8 cellular contexts compared by ENCODE assay signal in the genomic region with DNA sequence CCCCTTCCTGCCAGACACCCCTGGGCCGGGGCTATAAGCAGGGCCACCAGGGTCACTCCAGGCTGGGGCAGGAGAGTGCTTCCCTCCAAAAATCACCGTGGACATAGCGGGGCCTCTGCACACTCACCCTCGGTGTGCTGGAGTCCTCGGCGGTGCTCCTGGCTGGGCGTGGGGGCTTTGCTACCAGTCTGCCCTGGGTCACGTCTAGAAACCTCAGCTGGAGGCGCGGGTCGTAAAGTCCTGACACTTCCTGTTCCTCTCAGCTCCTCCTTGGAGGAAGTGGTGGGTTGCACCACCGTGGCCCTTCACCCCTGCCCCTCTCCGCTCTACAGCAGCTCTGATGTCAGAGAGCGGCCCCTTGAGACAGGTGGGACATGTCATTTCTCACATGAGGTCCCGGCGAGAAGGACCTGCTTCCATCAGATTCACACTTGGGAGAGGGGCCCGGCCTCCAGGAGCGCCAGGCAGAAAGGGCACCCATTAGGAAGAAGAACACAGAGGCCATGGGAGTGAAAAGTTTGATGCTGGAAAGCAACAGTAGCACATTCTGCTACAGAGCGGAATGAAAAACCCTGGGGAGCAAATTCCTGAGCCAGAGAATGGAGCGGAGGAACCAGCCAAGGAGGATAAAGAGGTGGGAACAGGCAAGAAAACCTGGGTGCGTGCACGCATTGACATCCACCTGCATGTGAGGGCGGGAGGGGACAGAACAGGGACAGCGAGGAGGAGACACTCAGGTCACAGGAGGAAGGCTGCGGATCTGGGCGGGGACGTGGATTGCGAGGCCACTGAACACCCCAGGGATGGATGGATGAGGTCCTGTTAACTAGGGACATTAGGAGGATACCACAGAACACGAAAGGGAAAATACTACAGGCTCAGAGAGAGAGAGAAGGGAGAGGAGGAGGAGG. TPM values are rescaled to one million over a fixed set of nuclear protein-coding genes. Genes with fewer than 3 reads are reported as not detected.
DNase-seq lines count a peak whose midpoint lies in the region; ATAC-seq and TF ChIP-seq lines count a peak whose summit lies in the region.

ITGB2 (minus strand) TSS at position 206 of the 911 bp plus-strand sequence. CDS start 10,117 bp downstream, outside the sequence.

- H2AFZ ChIP-seq in mammary epithelial cell (ENCODE audit: low read depth, low read length) = no peak within 1 kb of the TSS
- peak within 1 kb of the TSS; percentile 67; the same call in 1 of the 2 replicates for H2AFZ ChIP-seq in OCI-LY3 (ENCODE audit: low read depth, low read length)

- H3K4me1 Mint-ChIP-seq in MCF 10A (ENCODE audit: insufficient read depth, unreplicated experiment) = peaks cover 31% of the 10 kb centered on the region
- peaks cover 83% of the 10 kb centered on the region for H3K4me1 Mint-ChIP-seq in activated naive CD8-positive, alpha-beta T cell treated with anti-CD3 and anti-CD28 coated beads, Interleukin-2, amount 50 U/mL, for 24 hours

- H3K27ac ChIP-seq in mammary epithelial cell (ENCODE audit: insufficient read depth, low read depth, low read length) = no peak within 1 kb of the TSS
- no peak within 1 kb of the TSS for H3K27ac ChIP-seq in OCI-LY3 (ENCODE audit: low read length)
- H3K27ac ChIP-seq in muscle layer of duodenum (ENCODE audit: low read length) = no peak within 1 kb of the TSS

- peaks cover 25% of the 10 kb centered on the region for H3K4me1 ChIP-seq in mammary epithelial cell (ENCODE audit: insufficient read depth, low read length)
- 0 out of 2 replicates have a peak, but pooled peaks cover 2% of the 10 kb centered on the region for H3K4me1 ChIP-seq in OCI-LY3 (ENCODE audit: low read length)
- no peaks in the 10 kb centered on the region for H3K4me1 ChIP-seq in muscle layer of duodenum (ENCODE audit: control insufficient read depth in 1 of 2, insufficient read depth in 2 of 2, low read length in 2 of 2)

- 92% methylated on average over 27 of the region's 29 CpGs for WGBS in mammary epithelial cell (ENCODE audit: low coverage, missing lambda C conversion rate)

- H3K27me3 ChIP-seq in mammary epithelial cell (ENCODE audit: insufficient read depth, low read length) (no peaks in the 10 kb centered on the region), OCI-LY3 (ENCODE audit: low read depth, low read length) (peaks cover 4% of the 10 kb centered on the region; the same call in 1 of the 2 replicates), muscle layer of duodenum (ENCODE audit: low read depth, low read length) (no peaks in the 10 kb centered on the region)

- dilution Hi-C loops in mammary epithelial cell (cut with HindIII; ENCODE audit: low sequenced_read_pairs) = no loop called here

- H4K20me1 ChIP-seq in mammary epithelial cell (ENCODE audit: insufficient read depth, low read length) = no peaks in the 10 kb centered on the region
- H4K20me1 ChIP-seq in OCI-LY3 (ENCODE audit: insufficient read depth, low read length) = no peaks in the 10 kb centered on the region

- intact Hi-C loops in MCF 10A (cut with micrococcal nuclease) (no loop called here), mammary epithelial cell (cut with micrococcal nuclease) (no loop called here)

- H3K79me2 ChIP-seq in mammary epithelial cell (ENCODE audit: insufficient read depth, low read length) (no peaks in the 10 kb centered on the region), OCI-LY3 (ENCODE audit: low read length) (peaks cover 6% of the 10 kb centered on the region; the same call in 1 of the 2 replicates)

- H3K27me3 Mint-ChIP-seq in MCF 10A (ENCODE audit: insufficient read depth, unreplicated experiment) = no peaks in the 10 kb centered on the region
- H3K27me3 Mint-ChIP-seq in activated naive CD8-positive, alpha-beta T cell treated with anti-CD3 and anti-CD28 coated beads, Interleukin-2, amount 50 U/mL, for 24 hours = no peaks in the 10 kb centered on the region

- no peak for DNase-seq in MCF 10A (ENCODE audit: unreplicated experiment)
- DNase-seq in mammary epithelial cell = no peak
- DNase-seq in activated naive CD8-positive, alpha-beta T cell treated with anti-CD3 and anti-CD28 coated beads, Interleukin-2, amount 50 U/mL, for 24 hours = peak; percentile 78
- DNase-seq in ureter (ENCODE audit: low spot score) = no peak
- DNase-seq in NCI-H2107 (lab: John Stamatoyannopoulos, UW) = no peak

- H3K36me3 ChIP-seq in mammary epithelial cell (ENCODE audit: insufficient read depth, low read length) (no peaks in the 10 kb centered on the region), OCI-LY3 (replicated peaks; ENCODE audit: low read depth, low read length) (no peaks in the 10 kb centered on the region), muscle layer of duodenum (ENCODE audit: control insufficient read depth in 1 of 2, insufficient read depth in 2 of 2, low read length in 2 of 2) (no peaks in the 10 kb centered on the region)

- peaks cover 7% of the 10 kb centered on the region for H3K36me3 Mint-ChIP-seq in MCF 10A (ENCODE audit: insufficient read depth, unreplicated experiment)
- peaks cover 30% of the 10 kb centered on the region for H3K36me3 Mint-ChIP-seq in activated naive CD8-positive, alpha-beta T cell treated with anti-CD3 and anti-CD28 coated beads, Interleukin-2, amount 50 U/mL, for 24 hours (ENCODE audit: low read depth)

- no peaks in the 10 kb centered on the region for H3K9me3 Mint-ChIP-seq in MCF 10A (ENCODE audit: unreplicated experiment)
- H3K9me3 Mint-ChIP-seq in activated naive CD8-positive, alpha-beta T cell treated with anti-CD3 and anti-CD28 coated beads, Interleukin-2, amount 50 U/mL, for 24 hours = no peaks in the 10 kb centered on the region

- peak; percentile 88 for ATAC-seq in activated naive CD8-positive, alpha-beta T cell treated with anti-CD3 and anti-CD28 coated beads, Interleukin-2, amount 50 U/mL, for 24 hours
- no peak for ATAC-seq in GM18520 (IDR thresholded peaks at IDR 0.05; ENCODE audit: unreplicated experiment)

- H3K9ac ChIP-seq in mammary epithelial cell (ENCODE audit: insufficient read depth, low read length) = no peak within 1 kb of the TSS
- H3K9ac ChIP-seq in OCI-LY3 (ENCODE audit: low read length) = peak within 1 kb of the TSS; percentile 73

- H3K4me2 ChIP-seq in mammary epithelial cell (ENCODE audit: insufficient read depth, low read depth, low read length) = no peak within 1 kb of the TSS
- H3K4me2 ChIP-seq in OCI-LY3 (ENCODE audit: low read length) = peak within 1 kb of the TSS; percentile 81

- TF ChIP-seq CTCF in MCF 10A (IDR thresholded peaks at IDR 0.05; ENCODE audit: unreplicated experiment) (no peak), mammary epithelial cell (conservative IDR thresholded peaks at IDR 0.05 in 1 of 2, IDR thresholded peaks at IDR 0.05 in 1 of 2; ENCODE audit: extremely low read depth in 1 of 2, insufficient read depth in 1 of 2, low read depth in 1 of 2, low read length in 2 of 2) (no peak), OCI-LY3 (IDR thresholded peaks at IDR 0.05; ENCODE audit: low read depth, low read length) (no peak)

- H3K4me3 ChIP-seq in mammary epithelial cell (replicated peaks in 1 of 3; ENCODE audit: insufficient read depth in 1 of 3, low read depth in 2 of 3, low read length in 3 of 3) (no peak within 1 kb of the TSS), OCI-LY3 (ENCODE audit: low read length) (peak within 1 kb of the TSS; percentile 90), muscle layer of duodenum (ENCODE audit: low read depth in 1 of 2, low read length in 2 of 2) (peak within 1 kb of the TSS; percentile 32 to 52)

- in situ Hi-C loops in mammary epithelial cell (cut with MboI; ENCODE audit: low sequenced_read_pairs in 2 of 2) = no loop called here

- BruUV-seq in MCF 10A (replicated peaks; lab: Mats Ljungman, UMichigan) (no TSS peak), mammary epithelial cell (replicated peaks; lab: Mats Ljungman, UMichigan) (no TSS peak)

- POLR2A ChIA-PET in MCF 10A (lab: Yijun Ruan, JAX) = no interaction called here

- no peak within 1 kb of the TSS for H3K4me3 Mint-ChIP-seq in MCF 10A (ENCODE audit: unreplicated experiment)
- peak within 1 kb of the TSS; percentile 100 for H3K4me3 Mint-ChIP-seq in activated naive CD8-positive, alpha-beta T cell treated with anti-CD3 and anti-CD28 coated beads, Interleukin-2, amount 50 U/mL, for 24 hours

- CTCF ChIA-PET in MCF 10A (lab: Yijun Ruan, JAX) = no interaction called here
- CTCF ChIA-PET in mammary epithelial cell (lab: Charles Lee; ENCODE audit: low non-redundant PET) = no interaction called here

- H3K9me3 ChIP-seq in mammary epithelial cell (replicated peaks; ENCODE audit: insufficient read depth, low read length) (no peaks in the 10 kb centered on the region), OCI-LY3 (ENCODE audit: insufficient read depth, low read length) (0 out of 2 replicates have a peak, but pooled peaks cover 4% of the 10 kb centered on the region), muscle layer of duodenum (ENCODE audit: control insufficient read depth in 1 of 2, low read length in 2 of 2) (no peaks in the 10 kb centered on the region)

- H3K27ac Mint-ChIP-seq in MCF 10A (ENCODE audit: low read depth, unreplicated experiment) = no peak within 1 kb of the TSS
- peak within 1 kb of the TSS; percentile 95 for H3K27ac Mint-ChIP-seq in activated naive CD8-positive, alpha-beta T cell treated with anti-CD3 and anti-CD28 coated beads, Interleukin-2, amount 50 U/mL, for 24 hours

RNA-seq across cellular contexts. Expression of gene ITGB2, which starts in this region (rescaled TPM):
- total RNA-seq in MCF 10A (2022) (24.8 and 29.3 TPM in 2 replicates), mammary epithelial cell (1 to 10 TPM in 1 of 2 donors, not detected in 1; 2.7 TPM), ureter (35.7 TPM)
- 1.8 TPM for polyA plus RNA-seq in mammary epithelial cell
- polyA minus RNA-seq in mammary epithelial cell = not detected

Comparison
In these comparisons a context has a peak if more than half of its experiments do, and no peak if none do; other contexts are left out.
1. H3K4me3 ChIP-seq: peak in OCI-LY3 (single experiment) and muscle layer of duodenum (2 of 2); none in mammary epithelial cell (0 of 3).